20 cellular contexts compared by ENCODE assay signal in genomic region chr1:244140420-244140819, GRCh38.
DNase-seq lines count a peak whose midpoint lies in the region; ATAC-seq, FAIRE-seq and TF ChIP-seq lines count a peak whose summit lies in the region.
"Had no signal": no experiment of that assay in that cellular context is flagged by ENCODE, and none has a peak within 500 bp of the region (broad histone marks: within the 10 kb centered on the region; RNA-seq: fewer than 3 reads in every experiment).

No MANE protein-coding gene starts in this region.

- H3K36me3 ChIP-seq in K562 (ENCODE audit: control insufficient read depth, insufficient read depth, low read length): no peaks in the 10 kb centered on the region
- H3K36me3 ChIP-seq: BLaER1 treated with 17β-estradiol and CSF1 and Interleukin-3, amounts not matched to agents 10 nM and 100 nM had no signal

- no peak overlapping the region for H3K9ac ChIP-seq in K562 (ENCODE audit: insufficient read depth in 1 of 2, low read depth in 2 of 2, low read length in 2 of 2)
- H3K9ac ChIP-seq: BLaER1 treated with 17β-estradiol and CSF1 and Interleukin-3, amounts not matched to agents 10 nM and 100 nM had no signal

- peaks cover 3% of the 10 kb centered on the region for H3K27me3 Mint-ChIP-seq in T-helper 2 cell treated with Interferon-gamma antibody and Interleukin-4, amounts not matched to agents 5 μg/mL and 100 μg/mL, for 36 hours (ENCODE audit: low read depth)

- intact Hi-C loops in K562 (cut with micrococcal nuclease): no loop called here

- H3K9me1 ChIP-seq in K562 (ENCODE audit: control insufficient read depth, insufficient read depth, low read length): no peaks in the 10 kb centered on the region

- ATAC-seq in K562: no peak
- no peak for ATAC-seq in GM18873 (IDR thresholded peaks at IDR 0.05; ENCODE audit: low FRiP score, unreplicated experiment)
- ATAC-seq: A549; CD8-positive, alpha-beta T cell had no signal

- no peaks in the 10 kb centered on the region for H3K9me3 Mint-ChIP-seq in T-helper 2 cell treated with Interferon-gamma antibody and Interleukin-4, amounts not matched to agents 5 μg/mL and 100 μg/mL, for 36 hours
- H3K9me3 Mint-ChIP-seq: CD4-positive, alpha-beta T cell; CD8-positive, alpha-beta T cell had no signal

- no peaks in the 10 kb centered on the region for H3K36me3 Mint-ChIP-seq in T-helper 2 cell treated with Interferon-gamma antibody and Interleukin-4, amounts not matched to agents 5 μg/mL and 100 μg/mL, for 36 hours (ENCODE audit: low read depth)
- H3K36me3 Mint-ChIP-seq: CD8-positive, alpha-beta T cell had no signal

- H4K20me1 ChIP-seq in K562 (replicated peaks; ENCODE audit: control insufficient read depth, insufficient read depth, low read length): no peaks in the 10 kb centered on the region
- H4K20me1 ChIP-seq: BLaER1 treated with 17β-estradiol and CSF1 and Interleukin-3, amounts not matched to agents 10 nM and 100 nM had no signal

- peaks cover 19 to 21% of the 10 kb centered on the region in 2 experiments for H3K27me3 ChIP-seq in K562 (ENCODE audit: control insufficient read depth in 2 of 2, insufficient read depth in 2 of 2, low read length in 2 of 2)
- H3K27me3 ChIP-seq: BLaER1 treated with 17β-estradiol and CSF1 and Interleukin-3, amounts not matched to agents 10 nM and 100 nM had no signal

- no peaks in the 10 kb centered on the region for H3K4me1 ChIP-seq in K562 (replicated peaks in 1 of 2; ENCODE audit: control insufficient read depth in 2 of 2, insufficient read depth in 2 of 2, low read length in 2 of 2)
- H3K4me1 ChIP-seq: A549, Caco-2 had no signal

- no peak overlapping the region for H2AFZ ChIP-seq in K562 (ENCODE audit: low read depth, low read length)

- DNase-seq in T-helper 2 cell treated with Interferon-gamma antibody and Interleukin-4, amounts not matched to agents 5 μg/mL and 100 μg/mL, for 36 hours (ENCODE audit: low spot score): no peak
- DNase-seq in T-helper 2 cell (no peak), K562 (ENCODE audit: extremely low read depth in 1 of 4, low spot score in 3 of 4) (no peak), NCI-H2196 (lab: John Stamatoyannopoulos, UW; ENCODE audit: unreplicated experiment) (no peak)
- DNase-seq: AML-193; Caco-2; Calu3; CD4-positive, alpha-beta T cell; CD8-positive, alpha-beta T cell; DMS79 treated with DMSO at 0.1 percent for 48 hours; GF-D8 had no signal

- CTCF ChIA-PET in K562 (lab: Yijun Ruan, JAX; ENCODE audit: low intra/inter-chr PET ratio): no interaction called here

- H3K27ac Mint-ChIP-seq in T-helper 2 cell treated with Interferon-gamma antibody and Interleukin-4, amounts not matched to agents 5 μg/mL and 100 μg/mL, for 36 hours: peak overlapping the region; percentile 16
- H3K27ac Mint-ChIP-seq: B cell; CD4-positive, alpha-beta T cell; CD8-positive, alpha-beta T cell had no signal

- POLR2A ChIA-PET in K562 (lab: Yijun Ruan, JAX): no interaction called here

- no peaks in the 10 kb centered on the region for H3K79me2 ChIP-seq in K562 (ENCODE audit: control insufficient read depth, insufficient read depth, low read length)

- no peak overlapping the region for H3K4me2 ChIP-seq in K562 (ENCODE audit: insufficient read depth, low read length)
- H3K4me2 ChIP-seq: A549; BLaER1 treated with 17β-estradiol and CSF1 and Interleukin-3, amounts not matched to agents 10 nM and 100 nM had no signal

- in situ Hi-C loops in K562 (cut with MboI): no loop called here

- no peaks in the 10 kb centered on the region for H3K9me3 ChIP-seq in K562 (replicated peaks; ENCODE audit: control insufficient read depth, insufficient read depth, low read depth, low read length)
- H3K9me3 ChIP-seq: A549; BLaER1 treated with 17β-estradiol and CSF1 and Interleukin-3, amounts not matched to agents 10 nM and 100 nM had no signal

- no TSS peak for BruUV-seq in K562 (replicated peaks; lab: Mats Ljungman, UMichigan)

- WGBS in K562 (ENCODE audit: insufficient coverage, low coverage, missing lambda C conversion rate): 0% methylated on average over 3 of the region's 3 CpGs

- TF ChIP-seq POLR2A in K562 (conservative IDR thresholded peaks at IDR 0.05): no peak

- no peak for TF ChIP-seq RAD21 in K562 (CRISPR knock-in tag; conservative IDR thresholded peaks at IDR 0.05 in 1 of 2, IDR thresholded peaks at IDR 0.05 in 1 of 2)

- FAIRE-seq in K562 (lab: Jason Lieb, UNC): no peak
- FAIRE-seq: A549, D721Med, G401.6, GM12891 had no signal

- no peak overlapping the region for H3K27ac ChIP-seq in K562 (ENCODE audit: extremely low read depth, low read depth, low read length)
- H3K27ac ChIP-seq: 22Rv1; A549; BLaER1 treated with 17β-estradiol and CSF1 and Interleukin-3, amounts not matched to agents 10 nM and 100 nM; C4-2B had no signal

- TF ChIP-seq CTCF in K562 (IDR thresholded peaks at IDR 0.05 in 2 of 3, conservative IDR thresholded peaks at IDR 0.05 in 1 of 3; ENCODE audit: insufficient read depth in 2 of 3, low read depth in 1 of 3, low read length in 3 of 3): no peak

- peaks cover 8% of the 10 kb centered on the region for H3K4me1 Mint-ChIP-seq in T-helper 2 cell treated with Interferon-gamma antibody and Interleukin-4, amounts not matched to agents 5 μg/mL and 100 μg/mL, for 36 hours (ENCODE audit: low read depth)

- H3K4me3 ChIP-seq in K562: no peak overlapping the region
- H3K4me3 ChIP-seq: A549; BLaER1 treated with 17β-estradiol and CSF1 and Interleukin-3, amounts not matched to agents 10 nM and 100 nM had no signal

- TF ChIP-seq EP300 in K562 (IDR thresholded peaks at IDR 0.05; ENCODE audit: low read length): no peak

- no peak overlapping the region for H3K4me3 Mint-ChIP-seq in T-helper 2 cell treated with Interferon-gamma antibody and Interleukin-4, amounts not matched to agents 5 μg/mL and 100 μg/mL, for 36 hours
- H3K4me3 Mint-ChIP-seq: B cell; CD4-positive, alpha-beta T cell; CD8-positive, alpha-beta T cell had no signal

TF ChIP-seq in K562, 482 proteins besides CTCF, POLR2A, EP300 and RAD21:
- TF ChIP-seq TFAP4 (CRISPR knock-in tag; IDR thresholded peaks at IDR 0.05; ENCODE audit: borderline replicate concordance): no peak
- TF ChIP-seq HBP1 (CRISPR knock-in tag; IDR thresholded peaks at IDR 0.05): 0 out of 2 replicates have a peak, but pooled peaks have one; percentile 18
TF ChIP-seq in K562: peak in this region for 1.
